ENCODE assay signal across 22 cellular contexts in genomic region chr1:219825355-219825754, GRCh38.
DNase-seq lines count a peak whose midpoint lies in the region; ATAC-seq and TF ChIP-seq lines count a peak whose summit lies in the region.
"Had no signal": no experiment of that assay in that cellular context is flagged by ENCODE, and none has a peak within 500 bp of the region (broad histone marks: within the 10 kb centered on the region; RNA-seq: fewer than 3 reads in every experiment).

No MANE protein-coding gene starts in this region.

- H3K4me3 ChIP-seq in GM23338 (no peak overlapping the region), HEK293 (ENCODE audit: low read depth, low read length) (no peak overlapping the region)
- H3K4me3 ChIP-seq: A549; BLaER1 treated with 17β-estradiol and CSF1 and Interleukin-3, amounts not matched to agents 10 nM and 100 nM; GM12878; GM23248 had no signal

- H3K27me3 Mint-ChIP-seq in GM23338 (ENCODE audit: insufficient read depth, low read depth, poor library complexity) (no peaks in the 10 kb centered on the region), WTC11 (ENCODE audit: low read depth) (no peaks in the 10 kb centered on the region)
- H3K27me3 Mint-ChIP-seq: CD4-positive, alpha-beta T cell; CD8-positive, alpha-beta memory T cell had no signal

- ATAC-seq in GM23338 (no peak), WTC11 (no peak; the same call in 1 of the 2 replicates), GM18870 (IDR thresholded peaks at IDR 0.05; ENCODE audit: unreplicated experiment) (no peak)
- ATAC-seq: A549, GM12878 had no signal

- H3K36me3 Mint-ChIP-seq in GM23338 (ENCODE audit: low read depth) = no peaks in the 10 kb centered on the region
- H3K36me3 Mint-ChIP-seq in WTC11 = no peaks in the 10 kb centered on the region
- H3K36me3 Mint-ChIP-seq: CD14-positive monocyte; CD8-positive, alpha-beta memory T cell had no signal

- DNase-seq in GM23338 (ENCODE audit: low spot score) (no peak), WTC11 (ENCODE audit: low spot score) (no peak), RWPE1 (ENCODE audit: low spot score) (no peak)
- no peak for DNase-seq in stimulated activated CD4-positive, alpha-beta T cell treated with anti-CD3 and anti-CD28 coated beads, Interleukin-4, amount 100 ng/mL, for 1 hour
- DNase-seq: 8988T; ACHN; AML-193; BE2C; CD4-positive, alpha-beta T cell; CD8-positive, alpha-beta memory T cell; DMS 273 treated with DMSO at 0.1 percent for 48 hours; DMS79; EL; GDM1; GM23248; HCEC 1CT had no signal

- H3K4me3 Mint-ChIP-seq in GM23338 (no peak overlapping the region), WTC11 (no peak overlapping the region)
- H3K4me3 Mint-ChIP-seq: CD14-positive monocyte; CD4-positive, alpha-beta T cell; CD8-positive, alpha-beta memory T cell had no signal

- H3K27me3 ChIP-seq in GM23338 (ENCODE audit: insufficient read depth) = no peaks in the 10 kb centered on the region
- H3K27me3 ChIP-seq: BE2C; BLaER1 treated with 17β-estradiol and CSF1 and Interleukin-3, amounts not matched to agents 10 nM and 100 nM had no signal

- peak overlapping the region; percentile 80 for H3K27ac Mint-ChIP-seq in GM23338
- H3K27ac Mint-ChIP-seq in WTC11 = peak overlapping the region; percentile 31
- H3K27ac Mint-ChIP-seq: CD14-positive monocyte; CD4-positive, alpha-beta T cell; CD8-positive, alpha-beta memory T cell had no signal

- no peaks in the 10 kb centered on the region; the same call in 2 of the 3 replicates for H3K9me3 Mint-ChIP-seq in GM23338
- H3K9me3 Mint-ChIP-seq in WTC11 = 0 out of 2 replicates have a peak, but pooled peaks cover 8% of the 10 kb centered on the region
- H3K9me3 Mint-ChIP-seq: CD14-positive monocyte; CD4-positive, alpha-beta T cell had no signal

- no peak overlapping the region for H2AFZ ChIP-seq in GM23338
- H2AFZ ChIP-seq: GM23248 had no signal

- H3K27ac ChIP-seq in GM23338 (ENCODE audit: low read depth) (no peak overlapping the region), HEK293 (ENCODE audit: extremely low read depth, low read depth, low read length) (no peak overlapping the region), RWPE1 (no peak overlapping the region)
- H3K27ac ChIP-seq: A549; BLaER1 treated with 17β-estradiol and CSF1 and Interleukin-3, amounts not matched to agents 10 nM and 100 nM; GM23248 had no signal

- no peaks in the 10 kb centered on the region for H3K36me3 ChIP-seq in GM23338 (ENCODE audit: insufficient read depth)
- no peaks in the 10 kb centered on the region for H3K36me3 ChIP-seq in HEK293 (ENCODE audit: control insufficient read depth in 2 of 2, insufficient read depth in 1 of 2, low read length in 2 of 2)
- H3K36me3 ChIP-seq: BE2C; BLaER1 treated with 17β-estradiol and CSF1 and Interleukin-3, amounts not matched to agents 10 nM and 100 nM had no signal

- peaks cover 29% of the 10 kb centered on the region for H3K4me1 Mint-ChIP-seq in GM23338
- H3K4me1 Mint-ChIP-seq in WTC11 = peaks cover 42% of the 10 kb centered on the region
- H3K4me1 Mint-ChIP-seq: CD14-positive monocyte; CD8-positive, alpha-beta memory T cell had no signal

- peaks cover 16% of the 10 kb centered on the region; the same call in 1 of the 2 replicates for H3K9me2 ChIP-seq in GM23338 (ENCODE audit: insufficient read depth)

- CTCF ChIA-PET in HEK293 (lab: Yijun Ruan, JAX) (interaction anchor here (0.7 to 1.3 kb wide), 2 partner anchors 8 to 13 kb away, joined by 4 to 6 read pairs; no protein-coding TSS in a partner anchor), WTC11 (lab: Charles Lee) (interaction anchor here (1.8 to 2.3 kb wide), 2 partner anchors 13 to 14 kb away, joined by 5 to 11 read pairs; no protein-coding TSS in a partner anchor), RWPE1 (lab: Yijun Ruan, JAX) (no interaction called here)

- TF ChIP-seq CTCF in GM23338 (conservative IDR thresholded peaks at IDR 0.05; ENCODE audit: low read depth in 2 of 2) (no peak), HEK293 (tag by site-specific recombination; IDR thresholded peaks at IDR 0.05) (no peak), WTC11 (IDR thresholded peaks at IDR 0.05) (no peak), RWPE1 (conservative IDR thresholded peaks at IDR 0.05; ENCODE audit: low read depth) (no peak)

- no peaks in the 10 kb centered on the region for H3K79me2 ChIP-seq in GM23338 (replicated peaks; ENCODE audit: insufficient read depth)

- H3K4me1 ChIP-seq in GM23338 (ENCODE audit: insufficient read depth) = peaks cover 21% of the 10 kb centered on the region
- no peaks in the 10 kb centered on the region for H3K4me1 ChIP-seq in HEK293 (ENCODE audit: control insufficient read depth, insufficient read depth, low read length)
- H3K4me1 ChIP-seq: A549; BE2C; BLaER1 treated with 17β-estradiol and CSF1 and Interleukin-3, amounts not matched to agents 10 nM and 100 nM had no signal

- no peaks in the 10 kb centered on the region for H4K20me1 ChIP-seq in GM23338 (replicated peaks; ENCODE audit: insufficient read depth)
- H4K20me1 ChIP-seq: BLaER1 treated with 17β-estradiol and CSF1 and Interleukin-3, amounts not matched to agents 10 nM and 100 nM had no signal

- no peaks in the 10 kb centered on the region for H3F3A ChIP-seq in GM23338 (replicated peaks; ENCODE audit: low read depth)

- peak overlapping the region; percentile 42; the same call in 1 of the 2 replicates for H3K4me2 ChIP-seq in GM23338
- H3K4me2 ChIP-seq: A549; BLaER1 treated with 17β-estradiol and CSF1 and Interleukin-3, amounts not matched to agents 10 nM and 100 nM had no signal

- POLR2A ChIA-PET in HEK293 (lab: Yijun Ruan, JAX) (interaction anchor here (0.6 kb wide), 1 partner anchor 246 kb away, joined by 7 read pairs; no protein-coding TSS in a partner anchor), WTC11 (lab: Charles Lee) (no interaction called here), RWPE1 (lab: Yijun Ruan, JAX; ENCODE audit: low non-redundant PET) (no interaction called here)

- H3K9me3 ChIP-seq in HEK293 (ENCODE audit: control insufficient read depth, insufficient read depth, low read depth, low read length) = no peaks in the 10 kb centered on the region
- H3K9me3 ChIP-seq: A549; BE2C; BLaER1 treated with 17β-estradiol and CSF1 and Interleukin-3, amounts not matched to agents 10 nM and 100 nM had no signal

TF ChIP-seq in GM23338, 12 proteins besides CTCF, POLR2A, EP300 and RAD21:
- no peak for TF ChIP-seq NANOG (IDR thresholded peaks at IDR 0.05; ENCODE audit: borderline replicate concordance)

TF ChIP-seq in HEK293, 187 proteins besides CTCF, POLR2A, EP300 and RAD21 (continues in another document):
- TF ChIP-seq ZNF596 (tag by site-specific recombination; IDR thresholded peaks at IDR 0.05) = no peak
- TF ChIP-seq ZNF747 (tag by site-specific recombination; IDR thresholded peaks at IDR 0.05) = no peak
- TF ChIP-seq, protein P1, sequence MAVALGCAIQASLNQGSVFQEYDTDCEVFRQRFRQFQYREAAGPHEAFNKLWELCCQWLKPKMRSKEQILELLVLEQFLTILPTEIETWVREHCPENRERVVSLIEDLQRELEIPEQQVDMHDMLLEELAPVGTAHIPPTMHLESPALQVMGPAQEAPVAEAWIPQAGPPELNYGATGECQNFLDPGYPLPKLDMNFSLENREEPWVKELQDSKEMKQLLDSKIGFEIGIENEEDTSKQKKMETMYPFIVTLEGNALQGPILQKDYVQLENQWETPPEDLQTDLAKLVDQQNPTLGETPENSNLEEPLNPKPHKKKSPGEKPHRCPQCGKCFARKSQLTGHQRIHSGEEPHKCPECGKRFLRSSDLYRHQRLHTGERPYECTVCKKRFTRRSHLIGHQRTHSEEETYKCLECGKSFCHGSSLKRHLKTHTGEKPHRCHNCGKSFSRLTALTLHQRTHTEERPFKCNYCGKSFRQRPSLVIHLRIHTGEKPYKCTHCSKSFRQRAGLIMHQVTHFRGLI (tag by site-specific recombination; IDR thresholded peaks at IDR 0.05) = no peak
- 0 out of 2 replicates have a peak, but pooled peaks have one; percentile 25 for TF ChIP-seq TRIM28 (IDR thresholded peaks at IDR 0.05; ENCODE audit: borderline replicate concordance, low read length)

TF ChIP-seq in WTC11, 78 proteins besides CTCF, POLR2A, EP300 and RAD21 (continues in another document):
- TF ChIP-seq GTF2I (CRISPR knock-in tag; conservative IDR thresholded peaks at IDR 0.05) (no peak), ZNF121 (CRISPR knock-in tag; IDR thresholded peaks at IDR 0.05) (no peak)
- TF ChIP-seq, protein P2, sequence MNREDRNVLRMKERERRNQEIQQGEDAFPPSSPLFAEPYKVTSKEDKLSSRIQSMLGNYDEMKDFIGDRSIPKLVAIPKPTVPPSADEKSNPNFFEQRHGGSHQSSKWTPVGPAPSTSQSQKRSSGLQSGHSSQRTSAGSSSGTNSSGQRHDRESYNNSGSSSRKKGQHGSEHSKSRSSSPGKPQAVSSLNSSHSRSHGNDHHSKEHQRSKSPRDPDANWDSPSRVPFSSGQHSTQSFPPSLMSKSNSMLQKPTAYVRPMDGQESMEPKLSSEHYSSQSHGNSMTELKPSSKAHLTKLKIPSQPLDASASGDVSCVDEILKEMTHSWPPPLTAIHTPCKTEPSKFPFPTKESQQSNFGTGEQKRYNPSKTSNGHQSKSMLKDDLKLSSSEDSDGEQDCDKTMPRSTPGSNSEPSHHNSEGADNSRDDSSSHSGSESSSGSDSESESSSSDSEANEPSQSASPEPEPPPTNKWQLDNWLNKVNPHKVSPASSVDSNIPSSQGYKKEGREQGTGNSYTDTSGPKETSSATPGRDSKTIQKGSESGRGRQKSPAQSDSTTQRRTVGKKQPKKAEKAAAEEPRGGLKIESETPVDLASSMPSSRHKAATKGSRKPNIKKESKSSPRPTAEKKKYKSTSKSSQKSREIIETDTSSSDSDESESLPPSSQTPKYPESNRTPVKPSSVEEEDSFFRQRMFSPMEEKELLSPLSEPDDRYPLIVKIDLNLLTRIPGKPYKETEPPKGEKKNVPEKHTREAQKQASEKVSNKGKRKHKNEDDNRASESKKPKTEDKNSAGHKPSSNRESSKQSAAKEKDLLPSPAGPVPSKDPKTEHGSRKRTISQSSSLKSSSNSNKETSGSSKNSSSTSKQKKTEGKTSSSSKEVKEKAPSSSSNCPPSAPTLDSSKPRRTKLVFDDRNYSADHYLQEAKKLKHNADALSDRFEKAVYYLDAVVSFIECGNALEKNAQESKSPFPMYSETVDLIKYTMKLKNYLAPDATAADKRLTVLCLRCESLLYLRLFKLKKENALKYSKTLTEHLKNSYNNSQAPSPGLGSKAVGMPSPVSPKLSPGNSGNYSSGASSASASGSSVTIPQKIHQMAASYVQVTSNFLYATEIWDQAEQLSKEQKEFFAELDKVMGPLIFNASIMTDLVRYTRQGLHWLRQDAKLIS (CRISPR knock-in tag; IDR thresholded peaks at IDR 0.05; ENCODE audit: borderline replicate concordance) = no peak
